27 cellular contexts compared by ENCODE assay signal in genomic region chr12:25213338-25213737, GRCh38. TPM values are rescaled to one million over a fixed set of nuclear protein-coding genes. Genes with fewer than 3 reads are reported as not detected.
"Had no signal": no experiment of that assay in that cellular context is flagged by ENCODE, and none has a peak within 500 bp of the region (broad histone marks: within the 10 kb centered on the region; RNA-seq: fewer than 3 reads in every experiment).

No MANE protein-coding gene starts in this region.

- H3K4me3 ChIP-seq: left ventricle myocardium inferior, lung, mucosa of descending colon, pancreas, prostate gland, sigmoid colon, spleen, tibial nerve, uterus had no signal

- H3K9me3 Mint-ChIP-seq: immature natural killer cell; naive thymus-derived CD4-positive, alpha-beta T cell; natural killer cell treated with Interleukin-12 subunit alpha and Interleukin-12 subunit beta and Interleukin-15 and Interleukin-18, amount 100 ng/mL, for 72 hours; stimulated activated effector memory CD8-positive, alpha-beta T cell treated with anti-CD3 and anti-CD28 coated beads, Interleukin-12 subunit alpha, Interleukin-12 subunit beta, amount 100 ng/mL, for 72 hours; stimulated activated naive CD8-positive, alpha-beta T cell treated with anti-CD3 and anti-CD28 coated beads, Interleukin-15, amount 100 ng/mL, for 72 hours; type B pancreatic cell had no signal

- H3K27ac Mint-ChIP-seq: immature natural killer cell; natural killer cell treated with Interleukin-12 subunit alpha and Interleukin-12 subunit beta and Interleukin-15 and Interleukin-18, amount 100 ng/mL, for 72 hours; stimulated activated effector memory CD8-positive, alpha-beta T cell treated with anti-CD3 and anti-CD28 coated beads, Interleukin-12 subunit alpha, Interleukin-12 subunit beta, amount 100 ng/mL, for 72 hours; stimulated activated naive CD8-positive, alpha-beta T cell treated with anti-CD3 and anti-CD28 coated beads, Interleukin-15, amount 100 ng/mL, for 72 hours; type B pancreatic cell had no signal

- FAIRE-seq: islet of Langerhans, pancreas, small intestine had no signal

- H3K9me3 ChIP-seq: left ventricle myocardium inferior, mucosa of descending colon, pancreas, prostate gland, sigmoid colon, spleen, tibial nerve, uterus had no signal

- ATAC-seq: mucosa of descending colon; naive thymus-derived CD4-positive, alpha-beta T cell; natural killer cell treated with Interleukin-12 subunit alpha and Interleukin-12 subunit beta and Interleukin-15 and Interleukin-18, amount 100 ng/mL, for 72 hours; pancreas; right cardiac atrium; stimulated activated effector memory CD8-positive, alpha-beta T cell treated with anti-CD3 and anti-CD28 coated beads, Interleukin-12 subunit alpha, Interleukin-12 subunit beta, amount 100 ng/mL, for 72 hours; stimulated activated naive CD8-positive, alpha-beta T cell treated with anti-CD3 and anti-CD28 coated beads, Interleukin-15, amount 100 ng/mL, for 72 hours had no signal

- DNase-seq: hypothalamus; immature natural killer cell; left ventricle myocardium inferior; midbrain; mucosa of descending colon; naive thymus-derived CD4-positive, alpha-beta T cell; pancreas; posterior cingulate gyrus; retina; right cardiac atrium; sigmoid colon; small intestine; spleen; stimulated activated CD4-positive, alpha-beta T cell treated with anti-CD3 and anti-CD28 coated beads, Interleukin-4, amount 100 ng/mL, for 24 hours; stimulated activated naive CD4-positive, alpha-beta T cell treated with Interleukin-2 at 50 U/mL for 16 hours; stimulated activated naive CD8-positive, alpha-beta T cell treated with anti-CD3 and anti-CD28 coated beads, Interleukin-15, amount 100 ng/mL, for 72 hours; substantia nigra; uterus had no signal

- H3K4me1 ChIP-seq: prostate gland, sigmoid colon, uterus had no signal

- H3K4me1 Mint-ChIP-seq: stimulated activated effector memory CD8-positive, alpha-beta T cell treated with anti-CD3 and anti-CD28 coated beads, Interleukin-12 subunit alpha, Interleukin-12 subunit beta, amount 100 ng/mL, for 72 hours; stimulated activated naive CD8-positive, alpha-beta T cell treated with anti-CD3 and anti-CD28 coated beads, Interleukin-15, amount 100 ng/mL, for 72 hours had no signal

- H3K27ac ChIP-seq: left ventricle myocardium inferior, pancreas, prostate gland, sigmoid colon, spleen, tibial nerve, uterus had no signal

- H3K4me3 Mint-ChIP-seq: immature natural killer cell; naive thymus-derived CD4-positive, alpha-beta T cell; natural killer cell treated with Interleukin-12 subunit alpha and Interleukin-12 subunit beta and Interleukin-15 and Interleukin-18, amount 100 ng/mL, for 72 hours; stimulated activated effector memory CD8-positive, alpha-beta T cell treated with anti-CD3 and anti-CD28 coated beads, Interleukin-12 subunit alpha, Interleukin-12 subunit beta, amount 100 ng/mL, for 72 hours; stimulated activated naive CD8-positive, alpha-beta T cell treated with anti-CD3 and anti-CD28 coated beads, Interleukin-15, amount 100 ng/mL, for 72 hours; type B pancreatic cell had no signal

- H3K27me3 Mint-ChIP-seq: naive thymus-derived CD4-positive, alpha-beta T cell; natural killer cell treated with Interleukin-12 subunit alpha and Interleukin-12 subunit beta and Interleukin-15 and Interleukin-18, amount 100 ng/mL, for 72 hours; stimulated activated naive CD8-positive, alpha-beta T cell treated with anti-CD3 and anti-CD28 coated beads, Interleukin-15, amount 100 ng/mL, for 72 hours; type B pancreatic cell had no signal

RNA-seq across cellular contexts. Expression of gene DNAI7, which starts 18.4 kb away (rescaled TPM):
- total RNA-seq: kidney epithelial cell, mesenteric fat pad had no signal
